1 cellular context compared by ENCODE assay signal in the genomic region with DNA sequence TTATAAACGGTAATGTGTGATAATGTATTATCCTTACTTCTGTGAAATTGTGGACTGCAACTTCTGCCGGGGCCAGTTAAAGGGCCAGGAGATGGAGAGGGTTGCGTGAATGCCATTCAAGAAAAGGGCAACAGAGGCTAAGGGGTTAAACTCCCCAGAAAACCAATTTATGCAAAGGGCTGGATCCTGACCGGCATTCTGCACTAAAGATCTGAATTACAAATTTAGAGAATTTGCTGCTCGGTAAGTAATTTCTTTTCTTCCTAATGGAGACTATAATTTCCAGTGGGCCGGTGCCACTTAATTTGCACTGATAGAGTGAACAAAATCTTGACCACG.
TF ChIP-seq lines count a peak whose summit lies in the region.

No MANE protein-coding gene starts in this region.

TF ChIP-seq in GM23338, 12 proteins besides CTCF, POLR2A, EP300 and RAD21 (continued from another document):
- TF ChIP-seq ZNF462 (CRISPR knock-in tag; IDR thresholded peaks at IDR 0.05): no peak
- no peak for TF ChIP-seq NANOG (IDR thresholded peaks at IDR 0.05; ENCODE audit: borderline replicate concordance)
- TF ChIP-seq CREB1 (CRISPR knock-in tag; IDR thresholded peaks at IDR 0.05; ENCODE audit: low read depth): no peak
- TF ChIP-seq EZH2phosphoT487 (IDR thresholded peaks at IDR 0.05; ENCODE audit: unreplicated experiment): no peak
- no peak for TF ChIP-seq ZNF114 (CRISPR knock-in tag; IDR thresholded peaks at IDR 0.05)
- TF ChIP-seq ZNF331 (CRISPR knock-in tag; IDR thresholded peaks at IDR 0.05; ENCODE audit: low read depth): no peak
